Comparison of ENCODE assay signal across 1 cellular context in genomic region chr6:118896339-118897136, GRCh38.
A peak's percentile ranks its signal among the peaks of the same experiment; 100 is the strongest.
TF ChIP-seq lines count a peak whose summit lies in the region.

No MANE protein-coding gene starts in this region.

TF ChIP-seq in HepG2, 621 proteins besides CTCF, POLR2A, EP300 and RAD21 (continued from another document and continues in another):
- TF ChIP-seq ARID4A (CRISPR knock-in tag; IDR thresholded peaks at IDR 0.05; ENCODE audit: borderline replicate concordance) (no peak), ZNF816 (CRISPR knock-in tag; IDR thresholded peaks at IDR 0.05; ENCODE audit: borderline replicate concordance) (no peak), HIVEP1 (CRISPR knock-in tag; IDR thresholded peaks at IDR 0.05) (no peak), NFIB (CRISPR knock-in tag; IDR thresholded peaks at IDR 0.05; ENCODE audit: borderline replicate concordance) (no peak), MED1 (CRISPR knock-in tag; IDR thresholded peaks at IDR 0.05) (no peak), HDAC2 (CRISPR knock-in tag; IDR thresholded peaks at IDR 0.05) (no peak), RFX3 (CRISPR knock-in tag; IDR thresholded peaks at IDR 0.05) (no peak), ATF5 (CRISPR knock-in tag; IDR thresholded peaks at IDR 0.05; ENCODE audit: low read depth) (no peak), ZNF232 (CRISPR knock-in tag; IDR thresholded peaks at IDR 0.05; ENCODE audit: borderline replicate concordance) (no peak), SOX5 (CRISPR knock-in tag; IDR thresholded peaks at IDR 0.05; ENCODE audit: borderline replicate concordance) (peak; percentile 37; the same call in 1 of the 2 replicates), ZNF660 (CRISPR knock-in tag; IDR thresholded peaks at IDR 0.05; ENCODE audit: borderline replicate concordance, low read depth) (no peak), ZNF225 (CRISPR knock-in tag; IDR thresholded peaks at IDR 0.05) (no peak), JUN (CRISPR knock-in tag; IDR thresholded peaks at IDR 0.05) (no peak), MATR3 (CRISPR knock-in tag; IDR thresholded peaks at IDR 0.05) (no peak), PHF5A (CRISPR knock-in tag; IDR thresholded peaks at IDR 0.05; ENCODE audit: low read depth, unreplicated experiment) (no peak), ZC3H13 (CRISPR knock-in tag; IDR thresholded peaks at IDR 0.05) (no peak), ZNF780A (CRISPR knock-in tag; IDR thresholded peaks at IDR 0.05) (no peak), E2F2 (CRISPR knock-in tag; IDR thresholded peaks at IDR 0.05; ENCODE audit: borderline replicate concordance) (no peak), ZNF547 (CRISPR knock-in tag; IDR thresholded peaks at IDR 0.05) (no peak), ZNF790 (CRISPR knock-in tag; IDR thresholded peaks at IDR 0.05; ENCODE audit: borderline replicate concordance) (no peak), HNF4G (IDR thresholded peaks at IDR 0.05; ENCODE audit: borderline replicate concordance, low read depth, low read length) (no peak), HNF4G (CRISPR knock-in tag; IDR thresholded peaks at IDR 0.05; ENCODE audit: borderline replicate concordance, low read depth) (no peak), NR0B2 (CRISPR knock-in tag; IDR thresholded peaks at IDR 0.05) (no peak), JARID2 (CRISPR knock-in tag; IDR thresholded peaks at IDR 0.05; ENCODE audit: insufficient replicate concordance) (no peak), THAP8 (CRISPR knock-in tag; IDR thresholded peaks at IDR 0.05; ENCODE audit: borderline replicate concordance) (no peak), AGO1 (IDR thresholded peaks at IDR 0.05; ENCODE audit: low read depth, low read length, poor library complexity, severe bottlenecking) (no peak), TFDP1 (CRISPR knock-in tag; IDR thresholded peaks at IDR 0.05; ENCODE audit: borderline replicate concordance) (0 out of 2 replicates have a peak, but pooled peaks have one; percentile 16), SRF (IDR thresholded peaks at IDR 0.05; ENCODE audit: low read depth, low read length) (no peak), ZSCAN25 (CRISPR knock-in tag; IDR thresholded peaks at IDR 0.05) (no peak), SOX13 (IDR thresholded peaks at IDR 0.05) (no peak), SOX13 (CRISPR knock-in tag; conservative IDR thresholded peaks at IDR 0.05 in 1 of 2, IDR thresholded peaks at IDR 0.05 in 1 of 2) (peak in 1 of 2 experiments; percentile 35; a peak in 1 of 4 replicates), MNT (IDR thresholded peaks at IDR 0.05) (no peak), HDAC6 (IDR thresholded peaks at IDR 0.05; ENCODE audit: low read depth, low read length) (no peak), ZNF501 (CRISPR knock-in tag; IDR thresholded peaks at IDR 0.05) (no peak), XRCC5 (optimal IDR thresholded peaks at IDR 0.05; ENCODE audit: low read length) (no peak), PCBP2 (optimal IDR thresholded peaks at IDR 0.05; ENCODE audit: low read depth, low read length, poor library complexity, severe bottlenecking) (no peak), EZH2 (conservative IDR thresholded peaks at IDR 0.05; ENCODE audit: low read depth, low read length) (no peak), SALL1 (CRISPR knock-in tag; IDR thresholded peaks at IDR 0.05) (no peak), ZNF703 (CRISPR knock-in tag; IDR thresholded peaks at IDR 0.05; ENCODE audit: borderline replicate concordance) (no peak), TOPORS (CRISPR knock-in tag; IDR thresholded peaks at IDR 0.05) (no peak), ZBTB26 (CRISPR knock-in tag; IDR thresholded peaks at IDR 0.05; ENCODE audit: borderline replicate concordance) (no peak), ZNF276 (CRISPR knock-in tag; IDR thresholded peaks at IDR 0.05; ENCODE audit: low read depth) (no peak), ZNF451 (CRISPR knock-in tag; IDR thresholded peaks at IDR 0.05) (no peak), ERF (CRISPR knock-in tag; IDR thresholded peaks at IDR 0.05) (no peak), NR2C2 (CRISPR knock-in tag; IDR thresholded peaks at IDR 0.05; ENCODE audit: borderline replicate concordance) (no peak), ZNF503 (CRISPR knock-in tag; IDR thresholded peaks at IDR 0.05) (no peak), ZNF484 (CRISPR knock-in tag; IDR thresholded peaks at IDR 0.05; ENCODE audit: borderline replicate concordance, low read depth) (no peak), ZNF180 (CRISPR knock-in tag; IDR thresholded peaks at IDR 0.05; ENCODE audit: borderline replicate concordance, low read depth) (no peak), GLMP (CRISPR knock-in tag; IDR thresholded peaks at IDR 0.05; ENCODE audit: borderline replicate concordance) (no peak), ELF1 (CRISPR knock-in tag; IDR thresholded peaks at IDR 0.05) (no peak), TGIF2 (CRISPR knock-in tag; IDR thresholded peaks at IDR 0.05) (no peak)
